ENCODE assay signal across 23 cellular contexts in genomic region chr15:25565470-25566264, GRCh38.
"Had no signal": no experiment of that assay in that cellular context is flagged by ENCODE, and none has a peak within 500 bp of the region (broad histone marks: within the 10 kb centered on the region; RNA-seq: fewer than 3 reads in every experiment).

No MANE protein-coding gene starts in this region.

- H3K9me3 ChIP-seq: adrenal gland, pancreas, prostate gland, vagina had no signal

- H3K36me3 Mint-ChIP-seq: activated naive CD8-positive, alpha-beta T cell treated with anti-CD3 and anti-CD28 coated beads for 36 hours; naive B cell; type B pancreatic cell had no signal

- H3K9me3 Mint-ChIP-seq: activated naive CD8-positive, alpha-beta T cell treated with anti-CD3 and anti-CD28 coated beads for 36 hours had no signal

- ATAC-seq: pancreas; stimulated activated naive CD8-positive, alpha-beta T cell treated with anti-CD3 and anti-CD28 coated beads, Interleukin-15, Interleukin-2, amounts not matched to agents 100 U/mL and 50 U/mL, for 24 hours had no signal

- H3K36me3 ChIP-seq: adrenal gland, pancreas, prostate gland, spleen, vagina had no signal

- DNase-seq: activated CD4-positive, alpha-beta T cell treated with anti-CD3 and anti-CD28 coated beads for 48 hours; activated CD4-positive, alpha-beta T cell treated with anti-CD3 and anti-CD28 coated beads, Interleukin-2, amount 50 U/mL, for 48 hours; activated CD8-positive, alpha-beta memory T cell treated with anti-CD3 and anti-CD28 coated beads for 24 hours; activated effector memory CD4-positive, alpha-beta T cell treated with Interleukin-2 at 50 U/mL for 16 hours; activated naive CD4-positive, alpha-beta T cell treated with Interleukin-2 at 50 U/mL for 16 hours; activated naive CD8-positive, alpha-beta T cell treated with anti-CD3 and anti-CD28 coated beads for 36 hours; adrenal gland; effector CD8-positive, alpha-beta T cell; glutamatergic neuron; hippocampal formation; naive B cell; nephron progenitor cell; nucleus accumbens; pancreas; spleen; stimulated activated naive CD8-positive, alpha-beta T cell treated with anti-CD3 and anti-CD28 coated beads, Interleukin-15, Interleukin-2, amounts not matched to agents 100 U/mL and 50 U/mL, for 24 hours had no signal

- H3K4me1 ChIP-seq: adrenal gland, pancreas, prostate gland, spleen, vagina had no signal

- FAIRE-seq: astrocyte, colon, frontal cortex, keratinocyte, pancreas had no signal

- H3K27me3 ChIP-seq: adrenal gland, pancreas, spleen, vagina had no signal

- H3K4me3 ChIP-seq: adrenal gland, pancreas, prostate gland, spleen, vagina had no signal

- H3K4me3 Mint-ChIP-seq: activated naive CD8-positive, alpha-beta T cell treated with anti-CD3 and anti-CD28 coated beads for 36 hours; naive B cell; nephron progenitor cell; type B pancreatic cell had no signal

- H3K27ac ChIP-seq: adrenal gland, pancreas, prostate gland, spleen, vagina had no signal

- H3K4me1 Mint-ChIP-seq: activated naive CD8-positive, alpha-beta T cell treated with anti-CD3 and anti-CD28 coated beads for 36 hours; naive B cell; nephron progenitor cell had no signal

- H3K27ac Mint-ChIP-seq: activated naive CD8-positive, alpha-beta T cell treated with anti-CD3 and anti-CD28 coated beads for 36 hours; naive B cell; nephron progenitor cell; type B pancreatic cell had no signal

- H3K27me3 Mint-ChIP-seq: activated naive CD8-positive, alpha-beta T cell treated with anti-CD3 and anti-CD28 coated beads for 36 hours; naive B cell; type B pancreatic cell had no signal
